ENCODE assay signal across 20 cellular contexts in the genomic region with DNA sequence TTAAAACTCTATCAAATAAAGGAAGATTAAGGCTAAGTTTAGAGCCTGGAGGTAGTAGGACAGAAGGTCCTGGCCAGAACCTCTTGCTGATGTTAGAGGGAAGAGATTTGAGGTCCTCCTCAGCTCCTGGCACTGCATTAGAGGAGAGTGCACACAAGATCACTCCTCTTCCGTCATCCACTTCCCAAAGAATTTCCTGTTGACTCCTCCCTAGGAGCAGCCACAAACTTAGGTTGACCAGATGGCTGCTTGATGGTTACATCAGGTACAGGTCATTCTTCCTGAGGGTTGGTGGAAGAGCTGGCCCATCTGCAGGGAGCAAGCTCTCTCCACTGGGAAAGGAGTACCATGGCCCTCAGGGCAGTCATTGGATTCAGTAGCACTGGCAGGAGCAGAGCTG.
DNase-seq lines count a peak whose midpoint lies in the region; FAIRE-seq and TF ChIP-seq lines count a peak whose summit lies in the region.
"Had no signal": no experiment of that assay in that cellular context is flagged by ENCODE, and none has a peak within 500 bp of the region (broad histone marks: within the 10 kb centered on the region; RNA-seq: fewer than 3 reads in every experiment).

No MANE protein-coding gene starts in this region.

- H3K27ac ChIP-seq in mammary epithelial cell (ENCODE audit: insufficient read depth, low read depth, low read length): no peak overlapping the region
- no peak overlapping the region for H3K27ac ChIP-seq in H1 (ENCODE audit: low read depth, low read length)
- H3K27ac ChIP-seq in mesendoderm (ENCODE audit: low read depth, low read length): no peak overlapping the region
- H3K27ac ChIP-seq in spleen: no peak overlapping the region
- H3K27ac ChIP-seq: BLaER1, HL-60 had no signal

- H4K5ac ChIP-seq in H1 (ENCODE audit: insufficient read length, low read depth, low read length) (no peak overlapping the region), mesendoderm (ENCODE audit: low read length) (no peak overlapping the region)

- H3K4me1 ChIP-seq in mammary epithelial cell (ENCODE audit: insufficient read depth, low read length): no peaks in the 10 kb centered on the region
- H3K4me1 ChIP-seq in H1 (replicated peaks in 1 of 4; ENCODE audit: control insufficient read depth in 3 of 4, insufficient read depth in 4 of 4, low read length in 3 of 4): no peaks in the 10 kb centered on the region
- no peaks in the 10 kb centered on the region for H3K4me1 ChIP-seq in mesendoderm (ENCODE audit: control insufficient read depth, low read depth, low read length)
- no peaks in the 10 kb centered on the region for H3K4me1 ChIP-seq in spleen
- H3K4me1 ChIP-seq: BLaER1, HAP-1 had no signal

- H3K79me1 ChIP-seq in H1 (ENCODE audit: low read depth, low read length) (no peaks in the 10 kb centered on the region), mesendoderm (ENCODE audit: low read length) (no peaks in the 10 kb centered on the region)

- H3K18ac ChIP-seq in H1 (ENCODE audit: extremely low read depth, low read length) (no peak overlapping the region), mesendoderm (ENCODE audit: low read length) (no peak overlapping the region)

- no peaks in the 10 kb centered on the region for H3K4me1 Mint-ChIP-seq in MCF 10A (ENCODE audit: insufficient read depth, unreplicated experiment)
- H3K4me1 Mint-ChIP-seq: CD14-positive monocyte; CD4-positive, alpha-beta memory T cell had no signal

- dilution Hi-C loops in mammary epithelial cell (cut with HindIII; ENCODE audit: low sequenced_read_pairs): no loop called here

- no peaks in the 10 kb centered on the region for H3K9me3 Mint-ChIP-seq in MCF 10A (ENCODE audit: unreplicated experiment)

- no peak for FAIRE-seq in H1 (lab: Jason Lieb, UNC)
- FAIRE-seq: HTR-8/SVneo had no signal

- no peaks in the 10 kb centered on the region for H4K20me1 ChIP-seq in mammary epithelial cell (ENCODE audit: insufficient read depth, low read length)
- H4K20me1 ChIP-seq in H1 (replicated peaks in 1 of 2; ENCODE audit: control insufficient read depth in 1 of 2, insufficient read depth in 2 of 2, low read length in 2 of 2): no peaks in the 10 kb centered on the region
- H4K20me1 ChIP-seq: BLaER1 had no signal

- no peak overlapping the region for H4K91ac ChIP-seq in H1 (replicated peaks; ENCODE audit: insufficient read length, low read length)

- H3K4ac ChIP-seq in H1 (replicated peaks; ENCODE audit: insufficient read length, low read depth, low read length) (no peak overlapping the region), mesendoderm (ENCODE audit: low read depth, low read length) (no peak overlapping the region)

- no peak for TF ChIP-seq EP300 in H1 (IDR thresholded peaks at IDR 0.05; ENCODE audit: borderline replicate concordance in 1 of 2, low read depth in 2 of 2, low read length in 2 of 2)

- H2AK5ac ChIP-seq in H1 (ENCODE audit: low read depth, low read length) (no peak overlapping the region), mesendoderm (ENCODE audit: low read length) (no peak overlapping the region)

- no peak overlapping the region for H2BK20ac ChIP-seq in H1 (ENCODE audit: low read length)

- no TSS peak for BruUV-seq in mammary epithelial cell (replicated peaks; lab: Mats Ljungman, UMichigan)
- no TSS peak for BruUV-seq in MCF 10A (replicated peaks; lab: Mats Ljungman, UMichigan)

- in situ Hi-C loops in mammary epithelial cell (cut with MboI; ENCODE audit: low sequenced_read_pairs in 2 of 2): no loop called here

- no peaks in the 10 kb centered on the region for H3K36me3 ChIP-seq in mammary epithelial cell (ENCODE audit: insufficient read depth, low read length)
- no peaks in the 10 kb centered on the region for H3K36me3 ChIP-seq in H1 (ENCODE audit: control insufficient read depth in 2 of 4, insufficient read depth in 4 of 4, low read length in 3 of 4)
- no peaks in the 10 kb centered on the region for H3K36me3 ChIP-seq in mesendoderm (ENCODE audit: control insufficient read depth, insufficient read depth, low read length)
- H3K36me3 ChIP-seq in spleen: no peaks in the 10 kb centered on the region
- H3K36me3 ChIP-seq: BLaER1, HAP-1 had no signal

- H2BK120ac ChIP-seq in H1 (replicated peaks; ENCODE audit: low read depth, low read length): no peak overlapping the region
- no peak overlapping the region for H2BK120ac ChIP-seq in mesendoderm (ENCODE audit: low read depth, low read length)

- intact Hi-C loops in mammary epithelial cell (cut with micrococcal nuclease): no loop called here
- intact Hi-C loops in MCF 10A (cut with micrococcal nuclease): no loop called here
- intact Hi-C loops in spleen (cut with DNase I; ENCODE audit: low total_unique reads): no loop called here

- H3K23ac ChIP-seq in H1 (ENCODE audit: insufficient read length): no peak overlapping the region
- no peak overlapping the region for H3K23ac ChIP-seq in mesendoderm (ENCODE audit: low read length)

- H2AFZ ChIP-seq in mammary epithelial cell (ENCODE audit: low read depth, low read length) (peak overlapping the region; percentile 55), H1 (ENCODE audit: low read length) (0 out of 2 replicates have a peak overlapping the region, but pooled peaks have one; percentile 77)

- POLR2A ChIA-PET in MCF 10A (lab: Yijun Ruan, JAX) (no interaction called here), H1 (lab: Charles Lee; ENCODE audit: partially characterized antibody) (interaction anchor here (1.6 kb wide), 1 partner anchor 15 kb away, joined by 3 read pairs; no protein-coding TSS in a partner anchor)

- no peak for TF ChIP-seq CTCF in mammary epithelial cell (conservative IDR thresholded peaks at IDR 0.05 in 1 of 2, IDR thresholded peaks at IDR 0.05 in 1 of 2; ENCODE audit: extremely low read depth in 1 of 2, insufficient read depth in 1 of 2, low read depth in 1 of 2, low read length in 2 of 2)
- TF ChIP-seq CTCF in MCF 10A (IDR thresholded peaks at IDR 0.05; ENCODE audit: unreplicated experiment): no peak
- TF ChIP-seq CTCF in H1 (IDR thresholded peaks at IDR 0.05; ENCODE audit: control extremely low read depth in 1 of 3, insufficient read depth in 1 of 3, low read depth in 1 of 3, low read length in 3 of 3): no peak
- TF ChIP-seq CTCF in spleen (IDR thresholded peaks at IDR 0.05 in 8 of 11, conservative IDR thresholded peaks at IDR 0.05 in 3 of 11): no peak

- H3K4me3 ChIP-seq in mammary epithelial cell (replicated peaks in 1 of 3; ENCODE audit: insufficient read depth in 1 of 3, low read depth in 2 of 3, low read length in 3 of 3) (no peak overlapping the region), H1 (ENCODE audit: extremely low read depth in 1 of 4, insufficient read depth in 2 of 4, low read depth in 3 of 4, low read length in 4 of 4) (no peak overlapping the region), mesendoderm (ENCODE audit: low read length) (no peak overlapping the region), spleen (no peak overlapping the region)
- H3K4me3 ChIP-seq: BLaER1, GM12878, HAP-1 had no signal

- H3K4me3 Mint-ChIP-seq in MCF 10A (ENCODE audit: unreplicated experiment): no peak overlapping the region
- H3K4me3 Mint-ChIP-seq: CD14-positive monocyte; CD4-positive, alpha-beta memory T cell had no signal

- H3K9ac ChIP-seq in mammary epithelial cell (ENCODE audit: insufficient read depth, low read length) (no peak overlapping the region), H1 (replicated peaks in 1 of 4; ENCODE audit: extremely low read depth in 1 of 4, low read depth in 3 of 4, low read length in 3 of 4) (no peak overlapping the region), mesendoderm (ENCODE audit: low read length) (no peak overlapping the region)
- H3K9ac ChIP-seq: BLaER1 had no signal

- H3K4me2 ChIP-seq in mammary epithelial cell (ENCODE audit: insufficient read depth, low read depth, low read length) (no peak overlapping the region), H1 (ENCODE audit: insufficient read depth in 1 of 2, low read depth in 2 of 2, low read length in 2 of 2) (no peak overlapping the region), mesendoderm (ENCODE audit: low read length) (no peak overlapping the region)
- H3K4me2 ChIP-seq: BLaER1 had no signal

- TF ChIP-seq POLR2A in H1 (IDR thresholded peaks at IDR 0.05; ENCODE audit: control extremely low read depth in 1 of 2, low read depth in 2 of 2, low read length in 2 of 2) (no peak), spleen (IDR thresholded peaks at IDR 0.05) (no peak)

- H3K27me3 ChIP-seq in mammary epithelial cell (ENCODE audit: insufficient read depth, low read length): no peaks in the 10 kb centered on the region
- no peaks in the 10 kb centered on the region for H3K27me3 ChIP-seq in H1 (replicated peaks in 1 of 4; ENCODE audit: control insufficient read depth in 3 of 4, extremely low read depth in 1 of 4, insufficient read depth in 3 of 4, low read length in 3 of 4)
- no peaks in the 10 kb centered on the region for H3K27me3 ChIP-seq in mesendoderm (ENCODE audit: insufficient read depth, low read length, poor library complexity)
- peaks cover 0 to 8% (median 0%) of the 10 kb centered on the region in 7 donors for H3K27me3 ChIP-seq in spleen (replicated peaks in 1 of 7)
- H3K27me3 ChIP-seq: BLaER1 had no signal

- CTCF ChIA-PET in mammary epithelial cell (lab: Charles Lee; ENCODE audit: low non-redundant PET): no interaction called here
- CTCF ChIA-PET in MCF 10A (lab: Yijun Ruan, JAX): interaction anchor here (0.6 to 2.9 kb wide), 2 partner anchors 184 to 309 kb away, joined by 4 to 11 read pairs; no protein-coding TSS in a partner anchor
- CTCF ChIA-PET in H1 (lab: Charles Lee; ENCODE audit: partially characterized antibody): interaction anchor here (1.0 to 1.8 kb wide), 4 partner anchors 67 to 185 kb away, joined by 3 to 5 read pairs (median 4); no protein-coding TSS in a partner anchor

- H3K14ac ChIP-seq in H1 (ENCODE audit: insufficient read length): no peak overlapping the region

- no peak overlapping the region for H3K27ac Mint-ChIP-seq in MCF 10A (ENCODE audit: low read depth, unreplicated experiment)
- H3K27ac Mint-ChIP-seq: CD14-positive monocyte; CD4-positive, alpha-beta memory T cell had no signal

- H2BK12ac ChIP-seq in H1 (ENCODE audit: low read depth, low read length): no peak overlapping the region

- H3K56ac ChIP-seq in H1 (replicated peaks; ENCODE audit: insufficient read length, low read depth, low read length) (no peak overlapping the region), mesendoderm (ENCODE audit: low read length) (no peak overlapping the region)

- TF ChIP-seq RAD21 in H1 (IDR thresholded peaks at IDR 0.05 in 1 of 2, conservative IDR thresholded peaks at IDR 0.05 in 1 of 2; ENCODE audit: low read depth in 2 of 2, low read length in 2 of 2): no peak

- H2BK15ac ChIP-seq in H1 (ENCODE audit: low read length): no peak overlapping the region
- no peak overlapping the region for H2BK15ac ChIP-seq in mesendoderm (replicated peaks; ENCODE audit: low read depth)

- H3K79me2 ChIP-seq in mammary epithelial cell (ENCODE audit: insufficient read depth, low read length): no peaks in the 10 kb centered on the region
- no peaks in the 10 kb centered on the region for H3K79me2 ChIP-seq in H1 (ENCODE audit: control insufficient read depth in 1 of 2, insufficient read depth in 2 of 2, low read length in 2 of 2)
- no peaks in the 10 kb centered on the region for H3K79me2 ChIP-seq in mesendoderm (ENCODE audit: control insufficient read depth, insufficient read depth, low read length)

- no peaks in the 10 kb centered on the region for H3K23me2 ChIP-seq in H1 (ENCODE audit: low read depth, low read length)

- DNase-seq in mammary epithelial cell (no peak), MCF 10A (ENCODE audit: unreplicated experiment) (no peak), HT1080 (ENCODE audit: low read depth) (peak; percentile 61), H1 (ENCODE audit: low read depth in 1 of 2, low spot score in 2 of 2) (no peak), mesendoderm (peak; percentile 7), spleen (no peak), NCI-H1092 treated with DMSO at 0.1 percent for 48 hours (lab: John Stamatoyannopoulos, UW) (no peak)
- DNase-seq in effector CD8-positive, alpha-beta T cell (lab: John Stamatoyannopoulos, UW): no peak
- DNase-seq: 8988T; CD4-positive, alpha-beta memory T cell; DMS53; DND-41; EL; IMR-90 had no signal

- no peaks in the 10 kb centered on the region for H3K27me3 Mint-ChIP-seq in MCF 10A (ENCODE audit: insufficient read depth, unreplicated experiment)

- H3K36me3 Mint-ChIP-seq in MCF 10A (ENCODE audit: insufficient read depth, unreplicated experiment): no peaks in the 10 kb centered on the region
- H3K36me3 Mint-ChIP-seq: CD14-positive monocyte; CD4-positive, alpha-beta memory T cell had no signal

- no peak overlapping the region for H4K8ac ChIP-seq in H1 (ENCODE audit: extremely low read depth, insufficient read depth, low read length)
- no peak overlapping the region for H4K8ac ChIP-seq in mesendoderm (ENCODE audit: low read depth, low read length)

- H2BK5ac ChIP-seq in H1 (ENCODE audit: low read depth, low read length) (no peak overlapping the region), mesendoderm (ENCODE audit: low read length) (no peak overlapping the region)

- 60% methylated on average over 1 of the region's 1 CpG for WGBS in mammary epithelial cell (ENCODE audit: low coverage, missing lambda C conversion rate)
- no CpG with 5 or more reads among the region's 1 CpG for WGBS in H1 (ENCODE audit: extremely low coverage in 1 of 2, insufficient coverage in 1 of 2, insufficient read length in 1 of 2, insufficient replicate concordance in 2 of 2, low coverage in 1 of 2, low lambda C conversion rate in 2 of 2, missing lambda C conversion rate in 1 of 2), 2 experiments
- no CpG with 5 or more reads among the region's 1 CpG for WGBS in mesendoderm (ENCODE audit: extremely low coverage, insufficient coverage, low lambda C conversion rate)
- WGBS in spleen, 5 donors: 71 to 100% (median 77%) methylated on average over 1 of the region's 1 CpG

- H3K9me3 ChIP-seq in mammary epithelial cell (replicated peaks; ENCODE audit: insufficient read depth, low read length): no peaks in the 10 kb centered on the region
- no peaks in the 10 kb centered on the region for H3K9me3 ChIP-seq in H1 (ENCODE audit: insufficient read depth in 2 of 2, low read depth in 1 of 2, low read length in 1 of 2)
- H3K9me3 ChIP-seq in spleen: no peaks in the 10 kb centered on the region
- H3K9me3 ChIP-seq: BLaER1, HAP-1 had no signal

Comparison
In these comparisons a context has a peak if more than half of its experiments do, and no peak if none do; other contexts are left out.
1. DNase-seq: peak in HT1080 (single experiment) and mesendoderm (single experiment); none in mammary epithelial cell (single experiment), MCF 10A (single experiment), H1 (0 of 2), spleen (single experiment), effector CD8-positive, alpha-beta T cell (single experiment) and NCI-H1092 treated with DMSO at 0.1 percent for 48 hours (single experiment).